Comparison of ENCODE assay signal across 25 cellular contexts in genomic region chr5:149941795-149942194, GRCh38. TPM values are rescaled to one million over a fixed set of nuclear protein-coding genes. Genes with fewer than 3 reads are reported as not detected.
"Had no signal": no experiment of that assay in that cellular context is flagged by ENCODE, and none has a peak within 500 bp of the region (broad histone marks: within the 10 kb centered on the region; RNA-seq: fewer than 3 reads in every experiment).

No MANE protein-coding gene starts in this region.

- H3K4me3 ChIP-seq: adrenal gland, esophagus muscularis mucosa, gastroesophageal sphincter, heart left ventricle, ovary, right lobe of liver had no signal

- H3K4me1 ChIP-seq: gastroesophageal sphincter, right lobe of liver had no signal

- H3K27ac Mint-ChIP-seq: naive thymus-derived CD4-positive, alpha-beta T cell; stimulated activated naive CD8-positive, alpha-beta T cell treated with anti-CD3 and anti-CD28 coated beads, Interleukin-15, Interleukin-2, amounts not matched to agents 100 ng/mL and 50 ng/mL, for 24 hours had no signal

- H3K36me3 ChIP-seq: adrenal gland, esophagus muscularis mucosa, gastroesophageal sphincter, heart left ventricle, ovary, right lobe of liver, WERI-Rb-1 had no signal

- H3K27me3 ChIP-seq: adrenal gland, esophagus muscularis mucosa, gastroesophageal sphincter, heart left ventricle, ovary, right lobe of liver had no signal

- DNase-seq: activated CD4-positive, alpha-beta T cell treated with anti-CD3 and anti-CD28 coated beads for 1 hour; activated CD4-positive, alpha-beta T cell treated with anti-CD3 and anti-CD28 coated beads, Interleukin-2, amount 50 U/mL, for 48 hours; activated gamma-delta T cell treated with Interleukin-2 at 50 U/mL for 16 hours; adrenal gland; dermis blood vessel endothelial cell; effector memory CD4-positive, alpha-beta T cell; heart left ventricle; mesenchymal stem cell; naive thymus-derived CD4-positive, alpha-beta T cell; ovary; right lobe of liver; small intestine; stimulated activated CD4-positive, alpha-beta T cell treated with anti-CD3 and anti-CD28 coated beads, Interleukin-15, amount 100 ng/mL, for 24 hours; stimulated activated CD4-positive, alpha-beta T cell treated with anti-CD3 and anti-CD28 coated beads, Interleukin-2, amount 100 ng/mL, for 48 hours; trophoblast cell; WERI-Rb-1 had no signal

- H3K27ac ChIP-seq: esophagus muscularis mucosa, gastroesophageal sphincter, heart left ventricle, ovary, right lobe of liver had no signal

- FAIRE-seq: astrocyte, endothelial cell of umbilical vein, small intestine had no signal

- H3K36me3 Mint-ChIP-seq: activated naive CD4-positive, alpha-beta T cell treated with anti-CD3 and anti-CD28 coated beads, Interleukin-2, amount 50 U/mL, for 72 hours; naive thymus-derived CD4-positive, alpha-beta T cell had no signal

- H3K27me3 Mint-ChIP-seq: stimulated activated naive CD8-positive, alpha-beta T cell treated with anti-CD3 and anti-CD28 coated beads, Interleukin-15, Interleukin-2, amounts not matched to agents 100 ng/mL and 50 ng/mL, for 24 hours had no signal

- H3K9me3 Mint-ChIP-seq: activated naive CD4-positive, alpha-beta T cell treated with anti-CD3 and anti-CD28 coated beads, Interleukin-2, amount 50 U/mL, for 72 hours; naive thymus-derived CD4-positive, alpha-beta T cell; stimulated activated naive CD8-positive, alpha-beta T cell treated with anti-CD3 and anti-CD28 coated beads, Interleukin-15, Interleukin-2, amounts not matched to agents 100 ng/mL and 50 ng/mL, for 24 hours had no signal

- H3K4me3 Mint-ChIP-seq: stimulated activated naive CD8-positive, alpha-beta T cell treated with anti-CD3 and anti-CD28 coated beads, Interleukin-15, Interleukin-2, amounts not matched to agents 100 ng/mL and 50 ng/mL, for 24 hours had no signal

- ATAC-seq: activated naive CD4-positive, alpha-beta T cell treated with anti-CD3 and anti-CD28 coated beads, Interleukin-2, amount 50 U/mL, for 72 hours; gastroesophageal sphincter; heart left ventricle; naive thymus-derived CD4-positive, alpha-beta T cell; right lobe of liver had no signal

- H3K9me3 ChIP-seq: adrenal gland, esophagus muscularis mucosa, gastroesophageal sphincter, heart left ventricle, ovary, right lobe of liver had no signal

RNA-seq across cellular contexts. Expression of gene PDE6A, which starts 2.8 kb away (rescaled TPM):
- total RNA-seq: activated naive CD4-positive, alpha-beta T cell treated with anti-CD3 and anti-CD28 coated beads, Interleukin-2, amount 50 U/mL, for 72 hours; dermis blood vessel endothelial cell; endothelial cell of umbilical vein; esophagus muscularis mucosa; liver; mucosa of gallbladder; naive thymus-derived CD4-positive, alpha-beta T cell; right lobe of liver; T-helper 1 cell treated with Interleukin-12 subunit alpha and Interleukin-12 subunit beta and Interleukin-4 antibody, amounts not matched to agents 30 ng/mL and 1 ng/mL, for 36 hours had no signal
- polyA plus RNA-seq: endothelial cell of umbilical vein had no signal
